13 cellular contexts compared by ENCODE assay signal in the genomic region with DNA sequence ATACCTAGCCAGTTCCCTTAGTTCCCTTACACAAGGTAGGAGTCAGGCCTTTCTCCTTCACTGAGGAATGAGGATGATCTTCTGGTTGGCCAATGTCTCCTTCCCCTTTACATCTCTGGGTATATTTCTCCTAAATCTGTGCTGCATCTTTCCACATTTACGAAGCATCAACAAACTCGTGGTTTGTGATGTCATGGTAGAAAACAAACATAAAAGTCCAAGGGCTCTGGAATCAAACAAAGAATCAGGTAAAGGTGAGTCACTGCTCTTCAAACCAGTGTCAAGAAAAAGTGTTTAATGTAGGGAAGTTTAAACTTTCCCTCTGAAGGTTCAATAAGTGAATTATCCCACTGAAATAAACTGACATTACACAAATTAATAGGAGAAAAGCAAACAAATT.
DNase-seq lines count a peak whose midpoint lies in the region; ATAC-seq and TF ChIP-seq lines count a peak whose summit lies in the region.
"Had no signal": no experiment of that assay in that cellular context is flagged by ENCODE, and none has a peak within 500 bp of the region (broad histone marks: within the 10 kb centered on the region; RNA-seq: fewer than 3 reads in every experiment).

No MANE protein-coding gene starts in this region.

- H3K9me3 ChIP-seq in endodermal cell (ENCODE audit: control insufficient read depth, low read length) = peaks cover 31% of the 10 kb centered on the region
- H3K9me3 ChIP-seq: BE2C had no signal

- intact Hi-C loops in activated T-helper 1 cell treated with anti-CD3 and anti-CD28 coated beads, Interleukin-12 subunit alpha, Interleukin-12 subunit beta, Interleukin-2, Interleukin-4 antibody, amounts not matched to agents 30 ng/mL and 10 ng/mL and 1 ng/mL, durations not matched to agents 14 hours and 24 hours and 36 hours (cut with micrococcal nuclease) = no loop called here

- 97 to 100% methylated on average over 2 of the region's 2 CpGs for WGBS in endodermal cell (ENCODE audit: insufficient coverage in 1 of 2, insufficient read length in 1 of 2), 2 experiments

- TF ChIP-seq CTCF in LNCaP clone FGC (IDR thresholded peaks at IDR 0.05; ENCODE audit: control insufficient read depth, extremely low read depth, insufficient read depth) (no peak), epithelial cell of esophagus (IDR thresholded peaks at IDR 0.05; ENCODE audit: insufficient read depth, low read depth, low read length, missing control alignments) (no peak), endodermal cell (conservative IDR thresholded peaks at IDR 0.05) (no peak), foreskin fibroblast (IDR thresholded peaks at IDR 0.05; ENCODE audit: low read depth, low read length) (no peak), GM23338 (conservative IDR thresholded peaks at IDR 0.05; ENCODE audit: low read depth in 2 of 2) (no peak)

- H3K27me3 Mint-ChIP-seq in activated T-helper 1 cell treated with anti-CD3 and anti-CD28 coated beads, Interleukin-12 subunit alpha, Interleukin-12 subunit beta, Interleukin-2, Interleukin-4 antibody, amounts not matched to agents 30 ng/mL and 10 ng/mL and 1 ng/mL, durations not matched to agents 14 hours and 24 hours and 36 hours (ENCODE audit: insufficient read depth) = no peaks in the 10 kb centered on the region
- H3K27me3 Mint-ChIP-seq in endodermal cell (ENCODE audit: insufficient read depth) (no peaks in the 10 kb centered on the region), GM23338 (ENCODE audit: insufficient read depth, low read depth, poor library complexity) (peaks cover 18% of the 10 kb centered on the region)
- H3K27me3 Mint-ChIP-seq: IgD-negative memory B cell had no signal

- no peak for ATAC-seq in GM23338
- ATAC-seq: A549; CD8-positive, alpha-beta T cell had no signal

- peaks cover 28% of the 10 kb centered on the region for H3K9me3 Mint-ChIP-seq in activated T-helper 1 cell treated with anti-CD3 and anti-CD28 coated beads, Interleukin-12 subunit alpha, Interleukin-12 subunit beta, Interleukin-2, Interleukin-4 antibody, amounts not matched to agents 30 ng/mL and 10 ng/mL and 1 ng/mL, durations not matched to agents 14 hours and 24 hours and 36 hours
- H3K9me3 Mint-ChIP-seq in endodermal cell (peaks cover 32% of the 10 kb centered on the region), GM23338 (peaks cover 51% of the 10 kb centered on the region)

- H3F3A ChIP-seq in GM23338 (replicated peaks; ENCODE audit: low read depth) = peaks cover 19% of the 10 kb centered on the region

- H2AFZ ChIP-seq in GM23338 = no peak overlapping the region
- H2AFZ ChIP-seq: GM23248 had no signal

- peaks cover 6% of the 10 kb centered on the region for H3K4me1 Mint-ChIP-seq in activated T-helper 1 cell treated with anti-CD3 and anti-CD28 coated beads, Interleukin-12 subunit alpha, Interleukin-12 subunit beta, Interleukin-2, Interleukin-4 antibody, amounts not matched to agents 30 ng/mL and 10 ng/mL and 1 ng/mL, durations not matched to agents 14 hours and 24 hours and 36 hours (ENCODE audit: low read depth)
- H3K4me1 Mint-ChIP-seq in endodermal cell (peaks cover 12% of the 10 kb centered on the region), GM23338 (peaks cover 19% of the 10 kb centered on the region)

- no peak overlapping the region for H3K27ac ChIP-seq in endodermal cell (ENCODE audit: low read depth, low read length)
- no peak overlapping the region for H3K27ac ChIP-seq in GM23338 (ENCODE audit: low read depth)
- H3K27ac ChIP-seq: A549, GM23248 had no signal

- H3K27ac Mint-ChIP-seq in activated T-helper 1 cell treated with anti-CD3 and anti-CD28 coated beads, Interleukin-12 subunit alpha, Interleukin-12 subunit beta, Interleukin-2, Interleukin-4 antibody, amounts not matched to agents 30 ng/mL and 10 ng/mL and 1 ng/mL, durations not matched to agents 14 hours and 24 hours and 36 hours = peak overlapping the region; percentile 57
- H3K27ac Mint-ChIP-seq in endodermal cell (no peak overlapping the region), GM23338 (no peak overlapping the region)
- H3K27ac Mint-ChIP-seq: CD8-positive, alpha-beta T cell; H9; IgD-negative memory B cell had no signal

- no peaks in the 10 kb centered on the region for H4K20me1 ChIP-seq in GM23338 (replicated peaks; ENCODE audit: insufficient read depth)

- peaks cover 21% of the 10 kb centered on the region for H3K36me3 Mint-ChIP-seq in activated T-helper 1 cell treated with anti-CD3 and anti-CD28 coated beads, Interleukin-12 subunit alpha, Interleukin-12 subunit beta, Interleukin-2, Interleukin-4 antibody, amounts not matched to agents 30 ng/mL and 10 ng/mL and 1 ng/mL, durations not matched to agents 14 hours and 24 hours and 36 hours (ENCODE audit: low read depth)
- H3K36me3 Mint-ChIP-seq in endodermal cell (ENCODE audit: low read depth) (peaks cover 29% of the 10 kb centered on the region), GM23338 (ENCODE audit: low read depth) (peaks cover 48% of the 10 kb centered on the region)

- H3K4me3 ChIP-seq in LNCaP clone FGC (ENCODE audit: low read depth, low read length) (no peak overlapping the region), epithelial cell of esophagus (ENCODE audit: low read length) (no peak overlapping the region), endodermal cell (ENCODE audit: low read length) (no peak overlapping the region), foreskin fibroblast (ENCODE audit: low read depth in 1 of 2, low read length in 2 of 2) (no peak overlapping the region), GM23338 (no peak overlapping the region)
- H3K4me3 ChIP-seq: A549, GM23248 had no signal

- H3K36me3 ChIP-seq in endodermal cell (ENCODE audit: control insufficient read depth, insufficient read depth, low read length) (no peaks in the 10 kb centered on the region), GM23338 (ENCODE audit: insufficient read depth) (peaks cover 9% of the 10 kb centered on the region; the same call in 1 of the 2 replicates)
- H3K36me3 ChIP-seq: BE2C had no signal

- H3K27me3 ChIP-seq in endodermal cell (ENCODE audit: control insufficient read depth, insufficient read depth, low read length, poor library complexity, severe bottlenecking) (no peaks in the 10 kb centered on the region), GM23338 (ENCODE audit: insufficient read depth) (no peaks in the 10 kb centered on the region)
- H3K27me3 ChIP-seq: BE2C had no signal

- H3K4me3 Mint-ChIP-seq in activated T-helper 1 cell treated with anti-CD3 and anti-CD28 coated beads, Interleukin-12 subunit alpha, Interleukin-12 subunit beta, Interleukin-2, Interleukin-4 antibody, amounts not matched to agents 30 ng/mL and 10 ng/mL and 1 ng/mL, durations not matched to agents 14 hours and 24 hours and 36 hours = no peak overlapping the region
- H3K4me3 Mint-ChIP-seq in endodermal cell (no peak overlapping the region), GM23338 (no peak overlapping the region)
- H3K4me3 Mint-ChIP-seq: CD8-positive, alpha-beta T cell; H9 had no signal

- peaks cover 6% of the 10 kb centered on the region; the same call in 1 of the 2 replicates for H3K9me2 ChIP-seq in GM23338 (ENCODE audit: insufficient read depth)

- no peak overlapping the region for H3K4me2 ChIP-seq in GM23338
- H3K4me2 ChIP-seq: A549 had no signal

- DNase-seq in LNCaP clone FGC (ENCODE audit: low read depth) = peak; percentile 14
- no peak for DNase-seq in activated T-helper 1 cell treated with anti-CD3 and anti-CD28 coated beads, Interleukin-12 subunit alpha, Interleukin-12 subunit beta, Interleukin-2, Interleukin-4 antibody, amounts not matched to agents 30 ng/mL and 10 ng/mL and 1 ng/mL, durations not matched to agents 14 hours and 24 hours and 36 hours (ENCODE audit: low spot score)
- DNase-seq in epithelial cell of esophagus (ENCODE audit: low read depth) = peak; percentile 21
- DNase-seq in endodermal cell = no peak
- no peak for DNase-seq in foreskin fibroblast
- DNase-seq in GM23338 (ENCODE audit: low spot score) = no peak
- DNase-seq: BE2C; CD8-positive, alpha-beta T cell; COR-L47; GM23248; H9 had no signal

- peaks cover 3% of the 10 kb centered on the region for H3K4me1 ChIP-seq in endodermal cell (ENCODE audit: control insufficient read depth, insufficient read depth, low read length)
- peaks cover 18% of the 10 kb centered on the region for H3K4me1 ChIP-seq in GM23338 (ENCODE audit: insufficient read depth)
- H3K4me1 ChIP-seq: A549, BE2C had no signal

- H3K9ac ChIP-seq in endodermal cell (ENCODE audit: extremely low read depth, low read length, poor library complexity, severe bottlenecking) = no peak overlapping the region
- H3K9ac ChIP-seq: GM23248 had no signal

- H3K79me2 ChIP-seq in GM23338 (replicated peaks; ENCODE audit: insufficient read depth) = no peaks in the 10 kb centered on the region

Comparison
In these comparisons a context has a peak if more than half of its experiments do, and no peak if none do; other contexts are left out.
1. DNase-seq: peak in LNCaP clone FGC (single experiment) and epithelial cell of esophagus (single experiment); none in activated T-helper 1 cell treated with anti-CD3 and anti-CD28 coated beads, Interleukin-12 subunit alpha, Interleukin-12 subunit beta, Interleukin-2, Interleukin-4 antibody, amounts not matched to agents 30 ng/mL and 10 ng/mL and 1 ng/mL, durations not matched to agents 14 hours and 24 hours and 36 hours (single experiment), endodermal cell (single experiment), foreskin fibroblast (0 of 2) and GM23338 (single experiment).